9 cellular contexts compared by ENCODE assay signal in the genomic region with DNA sequence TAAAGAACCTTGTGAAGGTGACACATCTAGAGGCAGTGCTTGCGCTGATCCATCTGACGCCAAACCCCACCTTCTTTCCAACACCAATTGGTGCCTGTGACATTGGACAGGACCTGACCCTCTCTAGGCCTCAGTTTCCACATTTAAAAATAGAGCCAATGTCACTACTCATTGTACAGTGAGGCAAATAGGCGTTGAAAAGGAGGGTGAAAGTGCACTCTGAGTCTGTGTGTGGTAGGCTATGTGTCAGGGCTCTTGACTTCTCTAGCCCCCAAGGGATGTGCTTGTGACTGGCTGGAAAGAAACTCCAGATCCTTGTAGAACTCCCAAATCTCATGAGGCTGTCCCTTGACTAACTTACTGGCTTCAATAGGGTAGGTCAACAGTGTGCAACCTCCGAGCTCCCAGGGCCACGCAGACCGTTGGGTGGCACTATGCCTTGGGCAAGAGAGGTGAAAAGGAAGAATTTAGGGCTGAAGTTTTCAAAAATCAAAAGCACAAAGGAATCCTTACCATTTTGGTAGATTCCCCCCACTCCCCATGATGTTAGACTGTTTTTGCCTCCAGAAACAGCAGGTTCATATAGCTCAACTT. TPM values are rescaled to one million over a fixed set of nuclear protein-coding genes. Genes with fewer than 3 reads are reported as not detected.
DNase-seq lines count a peak whose midpoint lies in the region; ATAC-seq, FAIRE-seq and TF ChIP-seq lines count a peak whose summit lies in the region.
"Had no signal": no experiment of that assay in that cellular context is flagged by ENCODE, and none has a peak within 500 bp of the region (broad histone marks: within the 10 kb centered on the region; RNA-seq: fewer than 3 reads in every experiment).

No MANE protein-coding gene starts in this region.

- H4K20me1 ChIP-seq in HepG2 (ENCODE audit: insufficient read depth, low read length): no peaks in the 10 kb centered on the region

- H3K9me3 ChIP-seq in breast epithelium (no peaks in the 10 kb centered on the region), HepG2 (ENCODE audit: low read length) (no peaks in the 10 kb centered on the region), tibial nerve (no peaks in the 10 kb centered on the region)

- DNase-seq in breast epithelium (ENCODE audit: low spot score in 2 of 2) (no peak), HepG2 (ENCODE audit: low spot score) (no peak), tibial nerve (ENCODE audit: low spot score in 2 of 2) (no peak), ecto neural progenitor cell (ENCODE audit: low spot score) (no peak), MV-4-11 (lab: John Stamatoyannopoulos, UW) (no peak)

- peak overlapping the region; percentile 33 for H2AFZ ChIP-seq in HepG2 (ENCODE audit: low read length)

- H3K4me1 ChIP-seq in breast epithelium (peaks cover 2 to 9% of the 10 kb centered on the region in 2 donors), HepG2 (ENCODE audit: insufficient read depth, low read length) (peaks cover 27% of the 10 kb centered on the region), tibial nerve (peaks cover 0 to 32% (median 14%) of the 10 kb centered on the region in 4 donors)

- WGBS in HepG2 (ENCODE audit: low lambda C conversion rate): 46% methylated on average over 6 of the region's 6 CpGs
- WGBS in tibial nerve, 2 donors: 43 to 54% methylated on average over 6 of the region's 6 CpGs

- H3K4me3 ChIP-seq in breast epithelium (peak overlapping the region; percentile 76 to 98 (median 95)), HepG2 (replicated peaks in 1 of 3; ENCODE audit: insufficient read depth in 1 of 3, low read depth in 2 of 3, low read length in 3 of 3) (peak overlapping the region; percentile 85 to 91 (median 88)), tibial nerve (peak overlapping the region; percentile 59 to 94 (median 76))

- no peak for TF ChIP-seq POLR2A in breast epithelium (IDR thresholded peaks at IDR 0.05)
- TF ChIP-seq POLR2A in HepG2 (IDR thresholded peaks at IDR 0.05; ENCODE audit: insufficient read depth in 1 of 2, low read depth in 2 of 2, low read length in 2 of 2): no peak
- TF ChIP-seq POLR2A in tibial nerve (IDR thresholded peaks at IDR 0.05): no peak

- ATAC-seq in HG03066 (IDR thresholded peaks at IDR 0.05; ENCODE audit: low read depth, unreplicated experiment): peak; percentile 14
- ATAC-seq in HepG2: peak; percentile 43
- no peak for ATAC-seq in GM19467 (IDR thresholded peaks at IDR 0.05; ENCODE audit: unreplicated experiment)

- POLR2A ChIA-PET in HepG2 (lab: Yijun Ruan, JAX): interaction anchor here (0.6 to 2.5 kb wide), 21 partner anchors 8 to 138 kb away, joined by 3 to 28 read pairs (median 4); a partner anchor contains a TSS

- no TSS peak for BruUV-seq in HepG2 (replicated peaks; lab: Mats Ljungman, UMichigan)

- in situ Hi-C loops in HepG2 (cut with HindIII; ENCODE audit: extremely low pct_ligation_motif_present, low pct_unique_long_range_greater_than_20kb): no loop called here

- no peak for TF ChIP-seq CTCF in 22Rv1 (IDR thresholded peaks at IDR 0.05)
- no peak for TF ChIP-seq CTCF in breast epithelium (IDR thresholded peaks at IDR 0.05)
- no peak for TF ChIP-seq CTCF in HepG2 (CRISPR knock-in tag; IDR thresholded peaks at IDR 0.05)
- no peak for TF ChIP-seq CTCF in tibial nerve (IDR thresholded peaks at IDR 0.05)

- FAIRE-seq in HepG2 (lab: Jason Lieb, UNC): no peak
- FAIRE-seq: islet of Langerhans had no signal

- TF ChIP-seq EP300 in HepG2 (IDR thresholded peaks at IDR 0.05; ENCODE audit: low read depth in 2 of 2, low read length in 2 of 2): no peak
- TF ChIP-seq EP300 in HepG2 (CRISPR knock-in tag; IDR thresholded peaks at IDR 0.05; ENCODE audit: borderline replicate concordance): no peak
- TF ChIP-seq EP300 in tibial nerve (IDR thresholded peaks at IDR 0.05): no peak

- intact Hi-C loops in breast epithelium (cut with DNase I; ENCODE audit: low total_unique reads): no loop called here
- intact Hi-C loops in HepG2 (cut with micrococcal nuclease; ENCODE audit: unreplicated experiment): loop anchor here (5.0 kb wide), 1 partner anchor 45 kb away; no protein-coding TSS in a partner anchor

- CTCF ChIA-PET in HepG2 (lab: Yijun Ruan, JAX; ENCODE audit: low intra/inter-chr PET ratio, low total read pairs): no interaction called here

- H3K27me3 ChIP-seq in breast epithelium: no peaks in the 10 kb centered on the region
- no peaks in the 10 kb centered on the region; a peak in 1 of 5 replicates for H3K27me3 ChIP-seq in HepG2 (ENCODE audit: control insufficient read depth in 1 of 2, insufficient read depth in 2 of 2, low read length in 2 of 2)
- no peaks in the 10 kb centered on the region for H3K27me3 ChIP-seq in tibial nerve

- peak overlapping the region; percentile 93 for H3K4me2 ChIP-seq in HepG2 (ENCODE audit: low read depth, low read length)

- H3K36me3 ChIP-seq in breast epithelium (no peaks in the 10 kb centered on the region), HepG2 (replicated peaks in 1 of 2; ENCODE audit: control insufficient read depth in 1 of 2, insufficient read depth in 2 of 2, low read length in 2 of 2) (peaks cover 11 to 29% of the 10 kb centered on the region in 2 experiments), tibial nerve (peaks cover 0 to 36% (median 8%) of the 10 kb centered on the region in 3 donors)

- peaks cover 16% of the 10 kb centered on the region for H3K79me2 ChIP-seq in HepG2 (ENCODE audit: insufficient read depth, low read length)

- H3K9ac ChIP-seq in HepG2 (ENCODE audit: insufficient read depth, low read depth, low read length): peak overlapping the region; percentile 77

- H3K27ac ChIP-seq in 22Rv1 (peak overlapping the region; percentile 92), breast epithelium (peak overlapping the region; percentile 93 to 97), HepG2 (ENCODE audit: extremely low read length, insufficient read depth, low read length) (peak overlapping the region; percentile 76), tibial nerve (peak overlapping the region; percentile 72 to 96 (median 90))

- TF ChIP-seq RAD21 in HepG2 (CRISPR knock-in tag; IDR thresholded peaks at IDR 0.05): no peak

RNA-seq across cellular contexts. Expression of a gene that starts 0.7 kb away (rescaled TPM):
- total RNA-seq in breast epithelium (10 to 100 TPM; 51.4 to 72.0 (median 54.1) TPM), HepG2 (2016; rRNA removed; fragmentation: Illumina TruSeq; extraction: Trizol) (18.0 and 36.6 TPM in 2 replicates), tibial nerve (10 to 100 TPM; 59.4 to 84.6 (median 80.7) TPM)
- 14.9 and 16.5 TPM in 2 replicates for total RNA-seq in HepG2 (2016; cell fraction: cytosol; rRNA removed; fragmentation: Illumina TruSeq; extraction: Trizol; ENCODE audit: low read depth)
- total RNA-seq in HepG2 (2016; cell fraction: insoluble cytoplasmic fraction; rRNA removed; fragmentation: Illumina TruSeq; extraction: Trizol): 26.3 and 28.5 TPM in 2 replicates
- 34.0 and 34.5 TPM in 2 replicates for total RNA-seq in HepG2 (2016; cell fraction: membrane; rRNA removed; fragmentation: Illumina TruSeq; extraction: Trizol)
- 36.5 and 50.4 TPM in 2 replicates for total RNA-seq in HepG2 (2016; cell fraction: nucleus; rRNA removed; fragmentation: Illumina TruSeq; extraction: Trizol)
- polyA plus RNA-seq in HepG2 (2011; rRNA removed): 50.2 and 52.3 TPM in 2 replicates
- 28.4 and 30.8 TPM in 2 replicates for polyA plus RNA-seq in HepG2 (2011; cell fraction: cytosol; rRNA removed)
- 176 and 185 TPM in 2 replicates for polyA plus RNA-seq in HepG2 (2011; cell fraction: nucleus; rRNA removed)
- 21.6 and 28.8 TPM in 2 replicates for polyA plus RNA-seq in HepG2 (2012)
- polyA plus RNA-seq in HepG2 (2016; cell fraction: cytosol; fragmentation: Illumina TruSeq; extraction: Trizol; ENCODE audit: low read depth): 9.6 and 12.3 TPM in 2 replicates
- polyA plus RNA-seq in HepG2 (2016; cell fraction: insoluble cytoplasmic fraction; fragmentation: Illumina TruSeq; extraction: Trizol; ENCODE audit: low read depth): 16.8 and 18.6 TPM in 2 replicates
- polyA plus RNA-seq in HepG2 (2016; cell fraction: membrane; fragmentation: Illumina TruSeq; extraction: Trizol; ENCODE audit: low read depth): 21.3 and 21.8 TPM in 2 replicates
- polyA plus RNA-seq in HepG2 (2016; cell fraction: nucleus; fragmentation: Illumina TruSeq; extraction: Trizol; ENCODE audit: insufficient read depth, low read depth): 53.3 TPM in 2 replicates
- polyA minus RNA-seq in HepG2 (2011; rRNA and poly(A)+ RNA removed; ENCODE audit: low replicate concordance): 48.2 and 65.5 TPM in 2 replicates
- 9.3 and 14.4 TPM in 2 replicates for polyA minus RNA-seq in HepG2 (2011; cell fraction: cytosol; rRNA and poly(A)+ RNA removed)
- 30.9 and 39.9 TPM in 2 replicates for polyA minus RNA-seq in HepG2 (2011; cell fraction: nucleus; rRNA and poly(A)+ RNA removed)

RNA-seq across cellular contexts. Expression of a gene that starts 17.5 kb away (rescaled TPM):
- total RNA-seq in breast epithelium (10 to 100 TPM; 42.7 to 70.1 (median 48.3) TPM), HepG2 (2016; rRNA removed; fragmentation: Illumina TruSeq; extraction: Trizol) (36.9 and 49.7 TPM in 2 replicates), tibial nerve (10 to 100 TPM; 42.4 to 79.3 (median 60.8) TPM)
- 14.9 and 19.2 TPM in 2 replicates for total RNA-seq in HepG2 (2016; cell fraction: cytosol; rRNA removed; fragmentation: Illumina TruSeq; extraction: Trizol; ENCODE audit: low read depth)
- total RNA-seq in HepG2 (2016; cell fraction: insoluble cytoplasmic fraction; rRNA removed; fragmentation: Illumina TruSeq; extraction: Trizol): 41.4 and 51.3 TPM in 2 replicates
- 19.0 and 24.4 TPM in 2 replicates for total RNA-seq in HepG2 (2016; cell fraction: membrane; rRNA removed; fragmentation: Illumina TruSeq; extraction: Trizol)
- 19.5 and 27.2 TPM in 2 replicates for total RNA-seq in HepG2 (2016; cell fraction: nucleus; rRNA removed; fragmentation: Illumina TruSeq; extraction: Trizol)
- polyA plus RNA-seq in HepG2 (2011; rRNA removed): 63.5 and 66.7 TPM in 2 replicates
- polyA plus RNA-seq in HepG2 (2011; cell fraction: cytosol; rRNA removed): 68.2 and 75.7 TPM in 2 replicates
- polyA plus RNA-seq in HepG2 (2011; cell fraction: nucleus; rRNA removed): 79.4 and 82.3 TPM in 2 replicates
- polyA plus RNA-seq in HepG2 (2012): 35.5 and 45.4 TPM in 2 replicates
- 11.8 and 13.8 TPM in 2 replicates for polyA plus RNA-seq in HepG2 (2016; cell fraction: cytosol; fragmentation: Illumina TruSeq; extraction: Trizol; ENCODE audit: low read depth)
- 52.7 and 54.7 TPM in 2 replicates for polyA plus RNA-seq in HepG2 (2016; cell fraction: insoluble cytoplasmic fraction; fragmentation: Illumina TruSeq; extraction: Trizol; ENCODE audit: low read depth)
- polyA plus RNA-seq in HepG2 (2016; cell fraction: membrane; fragmentation: Illumina TruSeq; extraction: Trizol; ENCODE audit: low read depth): 18.4 and 18.9 TPM in 2 replicates
- 25.9 and 30.1 TPM in 2 replicates for polyA plus RNA-seq in HepG2 (2016; cell fraction: nucleus; fragmentation: Illumina TruSeq; extraction: Trizol; ENCODE audit: insufficient read depth, low read depth)
- polyA minus RNA-seq in HepG2 (2011; rRNA and poly(A)+ RNA removed; ENCODE audit: low replicate concordance): 129 and 146 TPM in 2 replicates
- 28.5 and 36.3 TPM in 2 replicates for polyA minus RNA-seq in HepG2 (2011; cell fraction: cytosol; rRNA and poly(A)+ RNA removed)
- 54.8 and 73.8 TPM in 2 replicates for polyA minus RNA-seq in HepG2 (2011; cell fraction: nucleus; rRNA and poly(A)+ RNA removed)

RNA-seq across cellular contexts. Expression of a gene that starts 30.5 kb away (rescaled TPM):
- 10 to 100 TPM; 55.6 to 73.8 (median 58.3) TPM for total RNA-seq in breast epithelium
- 217 and 218 TPM in 2 replicates for total RNA-seq in HepG2 (2016; rRNA removed; fragmentation: Illumina TruSeq; extraction: Trizol)
- total RNA-seq in HepG2 (2016; cell fraction: cytosol; rRNA removed; fragmentation: Illumina TruSeq; extraction: Trizol; ENCODE audit: low read depth): 117 and 120 TPM in 2 replicates
- total RNA-seq in HepG2 (2016; cell fraction: insoluble cytoplasmic fraction; rRNA removed; fragmentation: Illumina TruSeq; extraction: Trizol): 207 and 224 TPM in 2 replicates
- total RNA-seq in HepG2 (2016; cell fraction: membrane; rRNA removed; fragmentation: Illumina TruSeq; extraction: Trizol): 128 and 130 TPM in 2 replicates
- 98.7 and 101 TPM in 2 replicates for total RNA-seq in HepG2 (2016; cell fraction: nucleus; rRNA removed; fragmentation: Illumina TruSeq; extraction: Trizol)
- 132 and 158 TPM in 2 replicates for polyA plus RNA-seq in HepG2 (2011; rRNA removed)
- polyA plus RNA-seq in HepG2 (2011; cell fraction: cytosol; rRNA removed): 156 and 163 TPM in 2 replicates
- 70.3 and 75.2 TPM in 2 replicates for polyA plus RNA-seq in HepG2 (2011; cell fraction: nucleus; rRNA removed)
- polyA plus RNA-seq in HepG2 (2012): 264 and 279 TPM in 2 replicates
- polyA plus RNA-seq in HepG2 (2016; cell fraction: cytosol; fragmentation: Illumina TruSeq; extraction: Trizol; ENCODE audit: low read depth): 273 and 293 TPM in 2 replicates
- polyA plus RNA-seq in HepG2 (2016; cell fraction: insoluble cytoplasmic fraction; fragmentation: Illumina TruSeq; extraction: Trizol; ENCODE audit: low read depth): 379 and 384 TPM in 2 replicates
- polyA plus RNA-seq in HepG2 (2016; cell fraction: membrane; fragmentation: Illumina TruSeq; extraction: Trizol; ENCODE audit: low read depth): 251 and 264 TPM in 2 replicates
- polyA plus RNA-seq in HepG2 (2016; cell fraction: nucleus; fragmentation: Illumina TruSeq; extraction: Trizol; ENCODE audit: insufficient read depth, low read depth): 250 and 258 TPM in 2 replicates
- 21.4 and 51.3 TPM in 2 replicates for polyA minus RNA-seq in HepG2 (2011; rRNA and poly(A)+ RNA removed; ENCODE audit: low replicate concordance)
- 76.2 and 81.5 TPM in 2 replicates for polyA minus RNA-seq in HepG2 (2011; cell fraction: cytosol; rRNA and poly(A)+ RNA removed)
- polyA minus RNA-seq in HepG2 (2011; cell fraction: nucleus; rRNA and poly(A)+ RNA removed): 23.3 and 29.7 TPM in 2 replicates
- 10 to 100 TPM; 27.8 to 51.3 (median 32.1) TPM for total RNA-seq in tibial nerve

RNA-seq across cellular contexts. Expression of a gene that starts 34.2 kb away (rescaled TPM):
- 10 to 100 TPM; 49.5 to 71.4 (median 69.4) TPM for total RNA-seq in breast epithelium
- 23.6 and 34.8 TPM in 2 replicates for total RNA-seq in HepG2 (2016; rRNA removed; fragmentation: Illumina TruSeq; extraction: Trizol)
- total RNA-seq in HepG2 (2016; cell fraction: cytosol; rRNA removed; fragmentation: Illumina TruSeq; extraction: Trizol; ENCODE audit: low read depth): 9.6 and 11.5 TPM in 2 replicates
- total RNA-seq in HepG2 (2016; cell fraction: insoluble cytoplasmic fraction; rRNA removed; fragmentation: Illumina TruSeq; extraction: Trizol): 21.6 and 36.5 TPM in 2 replicates
- 19.1 and 19.4 TPM in 2 replicates for total RNA-seq in HepG2 (2016; cell fraction: membrane; rRNA removed; fragmentation: Illumina TruSeq; extraction: Trizol)
- total RNA-seq in HepG2 (2016; cell fraction: nucleus; rRNA removed; fragmentation: Illumina TruSeq; extraction: Trizol): 34.8 and 43.1 TPM in 2 replicates
- 121 and 137 TPM in 2 replicates for polyA plus RNA-seq in HepG2 (2011; rRNA removed)
- polyA plus RNA-seq in HepG2 (2011; cell fraction: cytosol; rRNA removed): 79.1 and 105 TPM in 2 replicates
- 60.5 and 61.0 TPM in 2 replicates for polyA plus RNA-seq in HepG2 (2011; cell fraction: nucleus; rRNA removed)
- polyA plus RNA-seq in HepG2 (2012): 46.1 and 60.6 TPM in 2 replicates
- 13.9 and 15.3 TPM in 2 replicates for polyA plus RNA-seq in HepG2 (2016; cell fraction: cytosol; fragmentation: Illumina TruSeq; extraction: Trizol; ENCODE audit: low read depth)
- 40.8 and 49.5 TPM in 2 replicates for polyA plus RNA-seq in HepG2 (2016; cell fraction: insoluble cytoplasmic fraction; fragmentation: Illumina TruSeq; extraction: Trizol; ENCODE audit: low read depth)
- 19.7 and 19.9 TPM in 2 replicates for polyA plus RNA-seq in HepG2 (2016; cell fraction: membrane; fragmentation: Illumina TruSeq; extraction: Trizol; ENCODE audit: low read depth)
- polyA plus RNA-seq in HepG2 (2016; cell fraction: nucleus; fragmentation: Illumina TruSeq; extraction: Trizol; ENCODE audit: insufficient read depth, low read depth): 82.6 and 86.5 TPM in 2 replicates
- polyA minus RNA-seq in HepG2 (2011; rRNA and poly(A)+ RNA removed; ENCODE audit: low replicate concordance): 153 and 215 TPM in 2 replicates
- 43.0 and 53.0 TPM in 2 replicates for polyA minus RNA-seq in HepG2 (2011; cell fraction: cytosol; rRNA and poly(A)+ RNA removed)
- 19.7 and 32.7 TPM in 2 replicates for polyA minus RNA-seq in HepG2 (2011; cell fraction: nucleus; rRNA and poly(A)+ RNA removed)
- 10 to 100 TPM; 47.6 to 72.0 (median 65.7) TPM for total RNA-seq in tibial nerve

RNA-seq across cellular contexts. Expression of a gene that starts 49.2 kb away (rescaled TPM):
- total RNA-seq in breast epithelium (10 to 100 TPM in 2 of 3 donors, 1 to 10 TPM in 1; 7.6 to 17.1 (median 13.1) TPM), HepG2 (2016; rRNA removed; fragmentation: Illumina TruSeq; extraction: Trizol) (0.08 and 0.11 TPM in 2 replicates), tibial nerve (10 to 100 TPM; 10.1 to 15.9 (median 13.0) TPM)
- total RNA-seq in HepG2 (2016; cell fraction: cytosol; rRNA removed; fragmentation: Illumina TruSeq; extraction: Trizol; ENCODE audit: low read depth): not detected in 2 replicates
- total RNA-seq in HepG2 (2016; cell fraction: insoluble cytoplasmic fraction; rRNA removed; fragmentation: Illumina TruSeq; extraction: Trizol): 0.09 and 0.16 TPM in 2 replicates
- total RNA-seq in HepG2 (2016; cell fraction: membrane; rRNA removed; fragmentation: Illumina TruSeq; extraction: Trizol): 0.12 and 0.14 TPM in 2 replicates
- total RNA-seq in HepG2 (2016; cell fraction: nucleus; rRNA removed; fragmentation: Illumina TruSeq; extraction: Trizol): not detected in 2 replicates
- 0.04 and 0.05 TPM in 2 replicates for polyA plus RNA-seq in HepG2 (2011; rRNA removed)
- polyA plus RNA-seq in HepG2 (2011; cell fraction: cytosol; rRNA removed): 0.09 and 0.12 TPM in 2 replicates
- 0.07 and 0.11 TPM in 2 replicates for polyA plus RNA-seq in HepG2 (2011; cell fraction: nucleus; rRNA removed)
- 0.07 TPM in 1 of 2 replicates, not detected in the other for polyA plus RNA-seq in HepG2 (2012)
- 0.08 TPM in 1 of 2 replicates, not detected in the other for polyA plus RNA-seq in HepG2 (2016; cell fraction: cytosol; fragmentation: Illumina TruSeq; extraction: Trizol; ENCODE audit: low read depth)
- 0.08 TPM in 1 of 2 replicates, not detected in the other for polyA plus RNA-seq in HepG2 (2016; cell fraction: insoluble cytoplasmic fraction; fragmentation: Illumina TruSeq; extraction: Trizol; ENCODE audit: low read depth)
- 0.08 TPM in 1 of 2 replicates, not detected in the other for polyA plus RNA-seq in HepG2 (2016; cell fraction: membrane; fragmentation: Illumina TruSeq; extraction: Trizol; ENCODE audit: low read depth)
- polyA plus RNA-seq in HepG2 (2016; cell fraction: nucleus; fragmentation: Illumina TruSeq; extraction: Trizol; ENCODE audit: insufficient read depth, low read depth): 0.15 TPM in 2 replicates
- polyA minus RNA-seq in HepG2 (2011; rRNA and poly(A)+ RNA removed; ENCODE audit: low replicate concordance): 0.22 and 25.9 TPM in 2 replicates
- polyA minus RNA-seq in HepG2 (2011; cell fraction: cytosol; rRNA and poly(A)+ RNA removed): 0.30 and 0.62 TPM in 2 replicates
- polyA minus RNA-seq in HepG2 (2011; cell fraction: nucleus; rRNA and poly(A)+ RNA removed): 0.25 and 0.26 TPM in 2 replicates
